4 cellular contexts compared by ENCODE assay signal in genomic region chr15:83339396-83339795, GRCh38. TPM values are rescaled to one million over a fixed set of nuclear protein-coding genes. Genes with fewer than 3 reads are reported as not detected.
"Had no signal": no experiment of that assay in that cellular context is flagged by ENCODE, and none has a peak within 500 bp of the region (broad histone marks: within the 10 kb centered on the region; RNA-seq: fewer than 3 reads in every experiment).

No MANE protein-coding gene starts in this region.

- DNase-seq: GDM1, GF-D8 had no signal

- H3K4me3 ChIP-seq: GM12878 had no signal

RNA-seq across cellular contexts. Expression of gene BNC1, which starts 54.9 kb away (rescaled TPM):
- total RNA-seq: G401, GM12878 had no signal
